ENCODE assay signal across 31 cellular contexts in genomic region chr2:179946346-179946745, GRCh38.
DNase-seq lines count a peak whose midpoint lies in the region; ATAC-seq, FAIRE-seq and TF ChIP-seq lines count a peak whose summit lies in the region.
"Had no signal": no experiment of that assay in that cellular context is flagged by ENCODE, and none has a peak within 500 bp of the region (broad histone marks: within the 10 kb centered on the region; RNA-seq: fewer than 3 reads in every experiment).

No MANE protein-coding gene starts in this region.

- DNase-seq in HepG2 (ENCODE audit: low spot score) (no peak), right lobe of liver (no peak), MM.1S (no peak), K562 (ENCODE audit: extremely low read depth in 1 of 4, low spot score in 3 of 4) (no peak), NCI-H446 (lab: John Stamatoyannopoulos, UW) (no peak)
- DNase-seq: 8988T; ACHN; AML-193; Caco-2; Calu3; CD4-positive, alpha-beta memory T cell; CD4-positive, alpha-beta T cell; CD4-positive, CD25-positive, alpha-beta regulatory T cell; CD8-positive, alpha-beta memory T cell; CD8-positive, alpha-beta T cell; COR-L47; DMS 273 treated with DMSO at 0.1 percent for 48 hours; DMS153; DMS53; DMS79; DMS79 treated with DMSO at 0.1 percent for 48 hours; DND-41; EL had no signal

- in situ Hi-C loops in HepG2 (cut with HindIII; ENCODE audit: extremely low pct_ligation_motif_present, low pct_unique_long_range_greater_than_20kb) (no loop called here), K562 (cut with MboI) (no loop called here)

- intact Hi-C loops in HepG2 (cut with micrococcal nuclease; ENCODE audit: unreplicated experiment) = no loop called here
- intact Hi-C loops in right lobe of liver (cut with DNase I) = no loop called here
- intact Hi-C loops in K562 (cut with micrococcal nuclease) = no loop called here

- CTCF ChIA-PET in HepG2 (lab: Yijun Ruan, JAX; ENCODE audit: low intra/inter-chr PET ratio, low total read pairs) = no interaction called here
- CTCF ChIA-PET in K562 (lab: Yijun Ruan, JAX; ENCODE audit: low intra/inter-chr PET ratio) = no interaction called here

- FAIRE-seq in HepG2 (lab: Jason Lieb, UNC) = no peak
- FAIRE-seq in K562 (lab: Jason Lieb, UNC) = no peak
- FAIRE-seq: A204.1, A549 had no signal

- no peaks in the 10 kb centered on the region for H4K20me1 ChIP-seq in HepG2 (ENCODE audit: insufficient read depth, low read length)
- H4K20me1 ChIP-seq in MM.1S (ENCODE audit: insufficient read depth, low read length) = no peaks in the 10 kb centered on the region
- H4K20me1 ChIP-seq in K562 (replicated peaks; ENCODE audit: control insufficient read depth, insufficient read depth, low read length) = no peaks in the 10 kb centered on the region
- H4K20me1 ChIP-seq: BLaER1; BLaER1 treated with 17β-estradiol and CSF1 and Interleukin-3, amounts not matched to agents 10 nM and 100 nM had no signal

- H3K4me2 ChIP-seq in HepG2 (ENCODE audit: low read depth, low read length) (no peak overlapping the region), MM.1S (ENCODE audit: low read depth, low read length) (no peak overlapping the region; the same call in 1 of the 2 replicates), K562 (ENCODE audit: insufficient read depth, low read length) (no peak overlapping the region)
- H3K4me2 ChIP-seq: A549; BLaER1; BLaER1 treated with 17β-estradiol and CSF1 and Interleukin-3, amounts not matched to agents 10 nM and 100 nM had no signal

- no peak overlapping the region for H3K4me3 ChIP-seq in HepG2 (replicated peaks in 1 of 3; ENCODE audit: insufficient read depth in 1 of 3, low read depth in 2 of 3, low read length in 3 of 3)
- H3K4me3 ChIP-seq in right lobe of liver = no peak overlapping the region
- H3K4me3 ChIP-seq in MM.1S (ENCODE audit: low read length) = no peak overlapping the region
- H3K4me3 ChIP-seq in K562 = no peak overlapping the region
- H3K4me3 ChIP-seq: A549; BLaER1; BLaER1 treated with 17β-estradiol and CSF1 and Interleukin-3, amounts not matched to agents 10 nM and 100 nM had no signal

- TF ChIP-seq EP300 in HepG2 (IDR thresholded peaks at IDR 0.05; ENCODE audit: low read depth in 2 of 2, low read length in 2 of 2) (no peak), HepG2 (CRISPR knock-in tag; IDR thresholded peaks at IDR 0.05; ENCODE audit: borderline replicate concordance) (no peak), K562 (IDR thresholded peaks at IDR 0.05; ENCODE audit: low read length) (no peak)

- WGBS in HepG2 (ENCODE audit: low lambda C conversion rate) = 96% methylated on average over 4 of the region's 4 CpGs
- 98% methylated on average over 4 of the region's 4 CpGs for WGBS in right lobe of liver (ENCODE audit: insufficient coverage, low coverage, low lambda C conversion rate, missing lambda C conversion rate)
- WGBS in K562 (ENCODE audit: insufficient coverage, low coverage, missing lambda C conversion rate) = 90% methylated on average over 2 of the region's 4 CpGs

- no peak for TF ChIP-seq CTCF in HepG2 (CRISPR knock-in tag; IDR thresholded peaks at IDR 0.05)
- no peak for TF ChIP-seq CTCF in right lobe of liver (IDR thresholded peaks at IDR 0.05)
- no peak for TF ChIP-seq CTCF in MM.1S (IDR thresholded peaks at IDR 0.05; ENCODE audit: low read length)
- TF ChIP-seq CTCF in K562 (IDR thresholded peaks at IDR 0.05 in 2 of 3, conservative IDR thresholded peaks at IDR 0.05 in 1 of 3; ENCODE audit: insufficient read depth in 2 of 3, low read depth in 1 of 3, low read length in 3 of 3) = no peak

- H3K27ac ChIP-seq in HepG2 (ENCODE audit: extremely low read length, insufficient read depth, low read length) (no peak overlapping the region), right lobe of liver (no peak overlapping the region), MM.1S (ENCODE audit: low read length) (peak overlapping the region; percentile 11; the same call in 1 of the 2 replicates), K562 (ENCODE audit: extremely low read depth, low read depth, low read length) (no peak overlapping the region)
- H3K27ac ChIP-seq: 22Rv1; A549; BLaER1; BLaER1 treated with 17β-estradiol and CSF1 and Interleukin-3, amounts not matched to agents 10 nM and 100 nM; C4-2B had no signal

- ATAC-seq in HepG2 (no peak), right lobe of liver (no peak), K562 (no peak), GM21423 (IDR thresholded peaks at IDR 0.05; ENCODE audit: unreplicated experiment) (no peak)
- ATAC-seq: A549; CD8-positive, alpha-beta T cell had no signal

- peaks cover 10 to 42% of the 10 kb centered on the region in 2 experiments for H3K36me3 ChIP-seq in HepG2 (replicated peaks in 1 of 2; ENCODE audit: control insufficient read depth in 1 of 2, insufficient read depth in 2 of 2, low read length in 2 of 2)
- H3K36me3 ChIP-seq in right lobe of liver = peaks cover 0 to 30% (median 6%) of the 10 kb centered on the region in 4 donors
- no peaks in the 10 kb centered on the region; the same call in 1 of the 2 replicates for H3K36me3 ChIP-seq in MM.1S (replicated peaks; ENCODE audit: insufficient read depth, low read length)
- H3K36me3 ChIP-seq in K562 (ENCODE audit: control insufficient read depth, insufficient read depth, low read length) = peaks cover 62% of the 10 kb centered on the region
- H3K36me3 ChIP-seq: BE2C had no signal

- no peaks in the 10 kb centered on the region for H3F3A ChIP-seq in MM.1S (ENCODE audit: insufficient read depth, low read length)

- no peaks in the 10 kb centered on the region for H3K27me3 ChIP-seq in HepG2 (ENCODE audit: control insufficient read depth in 1 of 2, insufficient read depth in 2 of 2, low read length in 2 of 2)
- H3K27me3 ChIP-seq in right lobe of liver = no peaks in the 10 kb centered on the region
- H3K27me3 ChIP-seq in MM.1S (replicated peaks; ENCODE audit: insufficient read depth, low read length) = no peaks in the 10 kb centered on the region
- no peaks in the 10 kb centered on the region for H3K27me3 ChIP-seq in K562 (ENCODE audit: control insufficient read depth in 2 of 2, insufficient read depth in 2 of 2, low read length in 2 of 2)
- H3K27me3 ChIP-seq: BE2C; BLaER1; BLaER1 treated with 17β-estradiol and CSF1 and Interleukin-3, amounts not matched to agents 10 nM and 100 nM had no signal

- H3K9me1 ChIP-seq in K562 (ENCODE audit: control insufficient read depth, insufficient read depth, low read length) = no peaks in the 10 kb centered on the region

- peaks cover 16% of the 10 kb centered on the region for H3K4me1 ChIP-seq in HepG2 (ENCODE audit: insufficient read depth, low read length)
- peaks cover 0 to 10% (median 3%) of the 10 kb centered on the region in 4 donors for H3K4me1 ChIP-seq in right lobe of liver
- H3K4me1 ChIP-seq in MM.1S (ENCODE audit: low read length) = peaks cover 27% of the 10 kb centered on the region
- H3K4me1 ChIP-seq in K562 (replicated peaks in 1 of 2; ENCODE audit: control insufficient read depth in 2 of 2, insufficient read depth in 2 of 2, low read length in 2 of 2) = no peaks in the 10 kb centered on the region
- H3K4me1 ChIP-seq: A549, BE2C, BLaER1, Caco-2 had no signal

- no peak for TF ChIP-seq POLR2A in HepG2 (IDR thresholded peaks at IDR 0.05; ENCODE audit: insufficient read depth in 1 of 2, low read depth in 2 of 2, low read length in 2 of 2)
- TF ChIP-seq POLR2A in right lobe of liver (IDR thresholded peaks at IDR 0.05) = no peak
- no peak for TF ChIP-seq POLR2A in K562 (conservative IDR thresholded peaks at IDR 0.05)

- POLR2A ChIA-PET in HepG2 (lab: Yijun Ruan, JAX) = no interaction called here
- POLR2A ChIA-PET in K562 (lab: Yijun Ruan, JAX) = no interaction called here

- H3K9me3 ChIP-seq in HepG2 (ENCODE audit: low read length) (no peaks in the 10 kb centered on the region), right lobe of liver (no peaks in the 10 kb centered on the region), MM.1S (replicated peaks; ENCODE audit: insufficient read depth, low read length) (no peaks in the 10 kb centered on the region), K562 (replicated peaks; ENCODE audit: control insufficient read depth, insufficient read depth, low read depth, low read length) (no peaks in the 10 kb centered on the region)
- H3K9me3 ChIP-seq: A549; BE2C; BLaER1; BLaER1 treated with 17β-estradiol and CSF1 and Interleukin-3, amounts not matched to agents 10 nM and 100 nM; Caco-2 had no signal

- no peaks in the 10 kb centered on the region for H3K9me2 ChIP-seq in MM.1S (replicated peaks; ENCODE audit: insufficient read depth, low read length)

- H2AFZ ChIP-seq in HepG2 (ENCODE audit: low read length) = no peak overlapping the region
- no peak overlapping the region for H2AFZ ChIP-seq in MM.1S (ENCODE audit: low read length)
- no peak overlapping the region for H2AFZ ChIP-seq in K562 (ENCODE audit: low read depth, low read length)

- BruUV-seq in HepG2 (replicated peaks; lab: Mats Ljungman, UMichigan) = no TSS peak
- BruUV-seq in K562 (replicated peaks; lab: Mats Ljungman, UMichigan) = no TSS peak

- TF ChIP-seq RAD21 in HepG2 (CRISPR knock-in tag; IDR thresholded peaks at IDR 0.05) (no peak), K562 (CRISPR knock-in tag; conservative IDR thresholded peaks at IDR 0.05 in 1 of 2, IDR thresholded peaks at IDR 0.05 in 1 of 2) (no peak)

- no peak overlapping the region for H3K9ac ChIP-seq in HepG2 (ENCODE audit: insufficient read depth, low read depth, low read length)
- H3K9ac ChIP-seq in MM.1S (ENCODE audit: low read length) = no peak overlapping the region
- H3K9ac ChIP-seq in K562 (ENCODE audit: insufficient read depth in 1 of 2, low read depth in 2 of 2, low read length in 2 of 2) = no peak overlapping the region
- H3K9ac ChIP-seq: BLaER1; BLaER1 treated with 17β-estradiol and CSF1 and Interleukin-3, amounts not matched to agents 10 nM and 100 nM had no signal

- H3K79me2 ChIP-seq in HepG2 (ENCODE audit: insufficient read depth, low read length) (no peaks in the 10 kb centered on the region), MM.1S (ENCODE audit: low read length) (no peaks in the 10 kb centered on the region), K562 (ENCODE audit: control insufficient read depth, insufficient read depth, low read length) (no peaks in the 10 kb centered on the region)

TF ChIP-seq in HepG2, 621 proteins besides CTCF, POLR2A, EP300 and RAD21 (continues in another document):
- TF ChIP-seq HNRNPK (IDR thresholded peaks at IDR 0.05; ENCODE audit: low read depth, low read length, poor library complexity, severe bottlenecking) (peak; percentile 97), SP5 (CRISPR knock-in tag; IDR thresholded peaks at IDR 0.05; ENCODE audit: borderline replicate concordance, low read depth) (no peak), ISL2 (CRISPR knock-in tag; IDR thresholded peaks at IDR 0.05) (no peak), ZSCAN9 (CRISPR knock-in tag; IDR thresholded peaks at IDR 0.05; ENCODE audit: borderline replicate concordance) (no peak)

TF ChIP-seq in K562, 482 proteins besides CTCF, POLR2A, EP300 and RAD21:
- TF ChIP-seq ZNF561 (CRISPR knock-in tag; conservative IDR thresholded peaks at IDR 0.05) = no peak
- TF ChIP-seq HNRNPK (IDR thresholded peaks at IDR 0.05; ENCODE audit: low read depth, low read length, poor library complexity, severe bottlenecking) = peak; percentile 84

Comparison
In these comparisons a context has a peak if more than half of its experiments do, and no peak if none do; other contexts are left out.
1. Of the 241 proteins assayed by ChIP-seq in both HepG2 and K562: peak only in HepG2: PCBP1; only in K562: none; in both: HNRNPK; in neither: 239.